10 cellular contexts compared by ENCODE assay signal in genomic region chr6:118639054-118639964, GRCh38. TPM values are rescaled to one million over a fixed set of nuclear protein-coding genes. Genes with fewer than 3 reads are reported as not detected.
DNase-seq lines count a peak whose midpoint lies in the region; ATAC-seq and FAIRE-seq lines count a peak whose summit lies in the region.
"Had no signal": no experiment of that assay in that cellular context is flagged by ENCODE, and none has a peak within 500 bp of the region (broad histone marks: within the 10 kb centered on the region; RNA-seq: fewer than 3 reads in every experiment).

No MANE protein-coding gene starts in this region.

- H3K27me3 Mint-ChIP-seq in activated T-helper 17 cell treated with anti-CD3 and anti-CD28 coated beads, Interleukin-2, amount 50 U/mL, for 72 hours, result no peaks in the 10 kb centered on the region
- H3K27me3 Mint-ChIP-seq: activated naive CD8-positive, alpha-beta T cell had no signal

- no peak for DNase-seq in NK-92 treated with Interleukin-12 subunit alpha and Interleukin-12 subunit beta, amount 100 ng/mL, for 24 hours (lab: John Stamatoyannopoulos, UW)
- no peak for DNase-seq in NCI-H2171 (lab: John Stamatoyannopoulos, UW)
- DNase-seq in effector CD4-positive, alpha-beta T cell, result no peak
- no peak for DNase-seq in RCC 7860 (ENCODE audit: low spot score)
- DNase-seq: left ventricle myocardium superior had no signal

- H3K4me1 Mint-ChIP-seq in activated T-helper 17 cell treated with anti-CD3 and anti-CD28 coated beads, Interleukin-2, amount 50 U/mL, for 72 hours, result peaks cover 26% of the 10 kb centered on the region

- peak; percentile 93 for ATAC-seq in GM18498 (IDR thresholded peaks at IDR 0.05; ENCODE audit: unreplicated experiment)
- peak; percentile 67 for ATAC-seq in GM19468 (IDR thresholded peaks at IDR 0.05; ENCODE audit: extremely low read depth, unreplicated experiment)
- peak; percentile 80 for ATAC-seq in HG03108 (IDR thresholded peaks at IDR 0.05; ENCODE audit: unreplicated experiment)
- ATAC-seq in activated T-helper 17 cell treated with anti-CD3 and anti-CD28 coated beads, Interleukin-2, amount 50 U/mL, for 72 hours (replicated peaks), result peak; percentile 40
- ATAC-seq: left ventricle myocardium superior had no signal

- no peaks in the 10 kb centered on the region for H3K9me3 Mint-ChIP-seq in activated T-helper 17 cell treated with anti-CD3 and anti-CD28 coated beads, Interleukin-2, amount 50 U/mL, for 72 hours

- no peaks in the 10 kb centered on the region for H3K36me3 Mint-ChIP-seq in activated T-helper 17 cell treated with anti-CD3 and anti-CD28 coated beads, Interleukin-2, amount 50 U/mL, for 72 hours (ENCODE audit: low read depth)

- no peak for FAIRE-seq in RCC 7860 (lab: Jason Lieb, UNC)

- no peak overlapping the region for H3K27ac Mint-ChIP-seq in activated T-helper 17 cell treated with anti-CD3 and anti-CD28 coated beads, Interleukin-2, amount 50 U/mL, for 72 hours

- no peak overlapping the region for H3K4me3 Mint-ChIP-seq in activated T-helper 17 cell treated with anti-CD3 and anti-CD28 coated beads, Interleukin-2, amount 50 U/mL, for 72 hours
- H3K4me3 Mint-ChIP-seq: activated naive CD8-positive, alpha-beta T cell had no signal

RNA-seq across cellular contexts. Expression of gene CEP85L, which starts 12.1 kb away (rescaled TPM):
- 10 to 100 TPM; 32.3 to 46.2 TPM for total RNA-seq in activated T-helper 17 cell treated with anti-CD3 and anti-CD28 coated beads, Interleukin-2, amount 50 U/mL, for 72 hours

Comparison
In these comparisons a context has a peak if more than half of its experiments do, and no peak if none do; other contexts are left out.
1. ATAC-seq: peak in every context shown above with its lines; median percentile 93 in GM18498; 80 in HG03108; 67 in GM19468; 40 in activated T-helper 17 cell treated with anti-CD3 and anti-CD28 coated beads, Interleukin-2, amount 50 U/mL, for 72 hours.